11 cellular contexts compared by ENCODE assay signal in genomic region chr1:1781526-1781903, GRCh38. TPM values are rescaled to one million over a fixed set of nuclear protein-coding genes. Genes with fewer than 3 reads are reported as not detected.
DNase-seq lines count a peak whose midpoint lies in the region; ATAC-seq and TF ChIP-seq lines count a peak whose summit lies in the region.
"Had no signal": no experiment of that assay in that cellular context is flagged by ENCODE, and none has a peak within 500 bp of the region (broad histone marks: within the 10 kb centered on the region; RNA-seq: fewer than 3 reads in every experiment).

No MANE protein-coding gene starts in this region.

- DNase-seq in A673 (ENCODE audit: low spot score) (no peak), GM23248 (peak; percentile 16), mesothelial cell of epicardium (ENCODE audit: low spot score in 2 of 2, unreplicated experiment in 2 of 2) (no peak), NCI-H446 (lab: John Stamatoyannopoulos, UW) (no peak), H4 (ENCODE audit: low spot score) (no peak), BE2C (no peak)
- no peak for DNase-seq in activated T-helper 2 cell treated with anti-CD3 and anti-CD28 coated beads, Interferon-gamma antibody, Interleukin-2, Interleukin-4, amounts not matched to agents 10 μg/mL and 5 μg/mL and 100 μg/mL, durations not matched to agents 14 hours and 24 hours and 36 hours (ENCODE audit: low spot score)
- DNase-seq: effector CD4-positive, alpha-beta T cell; NCI-H524; stimulated activated CD4-positive, alpha-beta T cell treated with anti-CD3 and anti-CD28 coated beads, Interleukin-15, amount 100 ng/mL, for 24 hours had no signal

- BruUV-seq in A673 (replicated peaks; lab: Mats Ljungman, UMichigan): no TSS peak

- peaks cover 25% of the 10 kb centered on the region for H3K4me1 ChIP-seq in A673 (ENCODE audit: insufficient read depth, low read length, poor library complexity, severe bottlenecking)
- peaks cover 36% of the 10 kb centered on the region for H3K4me1 ChIP-seq in GM23248 (ENCODE audit: insufficient read depth)
- H3K4me1 ChIP-seq in BE2C: peaks cover 22% of the 10 kb centered on the region

- H3K27ac Mint-ChIP-seq in activated T-helper 2 cell treated with anti-CD3 and anti-CD28 coated beads, Interferon-gamma antibody, Interleukin-2, Interleukin-4, amounts not matched to agents 10 μg/mL and 5 μg/mL and 100 μg/mL, durations not matched to agents 14 hours and 24 hours and 36 hours: peak overlapping the region; percentile 83
- H3K27ac Mint-ChIP-seq in mesothelial cell of epicardium: no peak overlapping the region

- H3K4me3 ChIP-seq in A673 (ENCODE audit: low read depth, low read length, poor library complexity, severe bottlenecking): no peak overlapping the region
- H3K4me3 ChIP-seq in GM23248: no peak overlapping the region
- no peak overlapping the region for H3K4me3 ChIP-seq in BE2C (ENCODE audit: low read depth, low read length)

- POLR2A ChIA-PET in A673 (lab: Charles Lee; ENCODE audit: low non-redundant PET): no interaction called here

- H3K36me3 Mint-ChIP-seq in activated T-helper 2 cell treated with anti-CD3 and anti-CD28 coated beads, Interferon-gamma antibody, Interleukin-2, Interleukin-4, amounts not matched to agents 10 μg/mL and 5 μg/mL and 100 μg/mL, durations not matched to agents 14 hours and 24 hours and 36 hours (ENCODE audit: low read depth): peaks cover 19% of the 10 kb centered on the region
- H3K36me3 Mint-ChIP-seq in mesothelial cell of epicardium: peaks cover 3% of the 10 kb centered on the region

- H3K27ac ChIP-seq in A673 (ENCODE audit: low read depth, low read length, poor library complexity, severe bottlenecking) (peak overlapping the region; percentile 30), GM23248 (no peak overlapping the region)

- H3K27me3 ChIP-seq in A673 (replicated peaks; ENCODE audit: insufficient read depth, low read depth, low read length, poor library complexity) (no peaks in the 10 kb centered on the region), GM23248 (replicated peaks; ENCODE audit: insufficient read depth) (no peaks in the 10 kb centered on the region), BE2C (no peaks in the 10 kb centered on the region)

- H3K27me3 Mint-ChIP-seq in activated T-helper 2 cell treated with anti-CD3 and anti-CD28 coated beads, Interferon-gamma antibody, Interleukin-2, Interleukin-4, amounts not matched to agents 10 μg/mL and 5 μg/mL and 100 μg/mL, durations not matched to agents 14 hours and 24 hours and 36 hours (ENCODE audit: low read depth): no peaks in the 10 kb centered on the region
- H3K27me3 Mint-ChIP-seq in mesothelial cell of epicardium (ENCODE audit: low read depth): no peaks in the 10 kb centered on the region

- no peak for TF ChIP-seq CTCF in A673 (conservative IDR thresholded peaks at IDR 0.05; ENCODE audit: low read depth, low read length)
- TF ChIP-seq CTCF in mesothelial cell of epicardium (IDR thresholded peaks at IDR 0.05; ENCODE audit: unreplicated experiment): no peak
- no peak for TF ChIP-seq CTCF in BE2C (IDR thresholded peaks at IDR 0.05; ENCODE audit: low read depth, low read length)

- no peaks in the 10 kb centered on the region for H3K9me2 ChIP-seq in GM23248 (ENCODE audit: insufficient read depth)

- intact Hi-C loops in A673 (cut with micrococcal nuclease; ENCODE audit: unreplicated experiment): no loop called here
- intact Hi-C loops in activated T-helper 2 cell treated with anti-CD3 and anti-CD28 coated beads, Interferon-gamma antibody, Interleukin-2, Interleukin-4, amounts not matched to agents 10 μg/mL and 5 μg/mL and 100 μg/mL, durations not matched to agents 14 hours and 24 hours and 36 hours (cut with micrococcal nuclease): loop anchor here (5.0 kb wide), 3 partner anchors 41 to 126 kb away; partner anchors contain the start of gene GNB1

- H3K9ac ChIP-seq in GM23248: no peak overlapping the region

- peaks cover 18% of the 10 kb centered on the region for H3K36me3 ChIP-seq in A673 (ENCODE audit: insufficient read depth, low read length, poor library complexity, severe bottlenecking)
- H3K36me3 ChIP-seq in GM23248 (ENCODE audit: low read depth): peaks cover 20% of the 10 kb centered on the region
- peaks cover 28% of the 10 kb centered on the region for H3K36me3 ChIP-seq in BE2C

- CTCF ChIA-PET in A673 (lab: Charles Lee): no interaction called here

- H3K9me3 Mint-ChIP-seq in activated T-helper 2 cell treated with anti-CD3 and anti-CD28 coated beads, Interferon-gamma antibody, Interleukin-2, Interleukin-4, amounts not matched to agents 10 μg/mL and 5 μg/mL and 100 μg/mL, durations not matched to agents 14 hours and 24 hours and 36 hours: no peaks in the 10 kb centered on the region
- no peaks in the 10 kb centered on the region for H3K9me3 Mint-ChIP-seq in mesothelial cell of epicardium

- H3F3A ChIP-seq in GM23248 (ENCODE audit: insufficient read depth): peaks cover 61% of the 10 kb centered on the region

- WGBS in GM23248 (ENCODE audit: low coverage in 1 of 2, low lambda C conversion rate in 2 of 2, missing lambda C conversion rate in 2 of 2), 2 experiments: 83% methylated on average over 7 of the region's 7 CpGs

- in situ Hi-C loops in GM23248 (cut with MboI): no loop called here

- no peak for ATAC-seq in GM18511 (IDR thresholded peaks at IDR 0.05; ENCODE audit: unreplicated experiment)

- H3K4me2 ChIP-seq in GM23248 (ENCODE audit: unreplicated experiment): no peak overlapping the region

- no peak overlapping the region for H3K4me3 Mint-ChIP-seq in activated T-helper 2 cell treated with anti-CD3 and anti-CD28 coated beads, Interferon-gamma antibody, Interleukin-2, Interleukin-4, amounts not matched to agents 10 μg/mL and 5 μg/mL and 100 μg/mL, durations not matched to agents 14 hours and 24 hours and 36 hours (ENCODE audit: low read depth)
- peak overlapping the region; percentile 33 for H3K4me3 Mint-ChIP-seq in mesothelial cell of epicardium

- peaks cover 37% of the 10 kb centered on the region for H3K4me1 Mint-ChIP-seq in activated T-helper 2 cell treated with anti-CD3 and anti-CD28 coated beads, Interferon-gamma antibody, Interleukin-2, Interleukin-4, amounts not matched to agents 10 μg/mL and 5 μg/mL and 100 μg/mL, durations not matched to agents 14 hours and 24 hours and 36 hours (ENCODE audit: low read depth)
- peaks cover 18% of the 10 kb centered on the region for H3K4me1 Mint-ChIP-seq in mesothelial cell of epicardium

- no peak overlapping the region for H2AFZ ChIP-seq in GM23248

- no peaks in the 10 kb centered on the region for H3K9me3 ChIP-seq in A673 (ENCODE audit: low read depth, low read length, poor library complexity, severe bottlenecking)
- H3K9me3 ChIP-seq in GM23248 (ENCODE audit: low read depth): no peaks in the 10 kb centered on the region
- H3K9me3 ChIP-seq in BE2C: no peaks in the 10 kb centered on the region

- no peaks in the 10 kb centered on the region for H4K20me1 ChIP-seq in GM23248 (ENCODE audit: insufficient read depth)

- peaks cover 36% of the 10 kb centered on the region for H3K79me2 ChIP-seq in GM23248 (ENCODE audit: insufficient read depth)

RNA-seq across cellular contexts. Expression of gene NADK, which starts 3.2 kb away (rescaled TPM):
- total RNA-seq in A673 (2021): 81.3 and 86.2 TPM in 2 replicates
- 43.0 and 45.4 TPM in 2 replicates for total RNA-seq in GM23248 (2014; rRNA removed; shearing (Covaris generic))
- 43.1 and 43.9 TPM in 2 replicates for polyA plus RNA-seq in GM23248 (2016; fragmentation: Nextera tagmentation; extraction: Ambion mirVana)
- 81.8 and 84.5 TPM in 2 replicates for total RNA-seq in activated T-helper 2 cell treated with anti-CD3 and anti-CD28 coated beads, Interferon-gamma antibody, Interleukin-2, Interleukin-4, amounts not matched to agents 10 μg/mL and 5 μg/mL and 100 μg/mL, durations not matched to agents 14 hours and 24 hours and 36 hours
- total RNA-seq in mesothelial cell of epicardium: 77.7 to 79.9 TPM (median 78.2 TPM) in 3 replicates
- total RNA-seq in H4 (2014; rRNA removed; shearing (Covaris generic)): 27.4 and 36.7 TPM in 2 replicates
- 166 TPM for polyA plus RNA-seq in BE2C (2012; ENCODE audit: insufficient read depth, insufficient read length, low read depth)

RNA-seq across cellular contexts. Expression of gene CDK11A, which starts 57.4 kb away (rescaled TPM):
- total RNA-seq in A673 (2021): 56.1 and 58.9 TPM in 2 replicates
- 5.1 and 14.4 TPM in 2 replicates for total RNA-seq in GM23248 (2014; rRNA removed; shearing (Covaris generic))
- polyA plus RNA-seq in GM23248 (2016; fragmentation: Nextera tagmentation; extraction: Ambion mirVana): 18.9 and 20.0 TPM in 2 replicates
- 58.5 and 63.1 TPM in 2 replicates for total RNA-seq in activated T-helper 2 cell treated with anti-CD3 and anti-CD28 coated beads, Interferon-gamma antibody, Interleukin-2, Interleukin-4, amounts not matched to agents 10 μg/mL and 5 μg/mL and 100 μg/mL, durations not matched to agents 14 hours and 24 hours and 36 hours
- 47.9 to 54.2 TPM (median 52.8 TPM) in 3 replicates for total RNA-seq in mesothelial cell of epicardium
- 3.8 and 7.0 TPM in 2 replicates for total RNA-seq in H4 (2014; rRNA removed; shearing (Covaris generic))
- polyA plus RNA-seq in BE2C (2012; ENCODE audit: insufficient read depth, insufficient read length, low read depth): 221 TPM
